26 cellular contexts compared by ENCODE assay signal in genomic region chr5:32725994-32726659, GRCh38. TPM values are rescaled to one million over a fixed set of nuclear protein-coding genes. Genes with fewer than 3 reads are reported as not detected.
DNase-seq lines count a peak whose midpoint lies in the region; ATAC-seq and TF ChIP-seq lines count a peak whose summit lies in the region.
"Had no signal": no experiment of that assay in that cellular context is flagged by ENCODE, and none has a peak within 500 bp of the region (broad histone marks: within the 10 kb centered on the region; RNA-seq: fewer than 3 reads in every experiment).

No MANE protein-coding gene starts in this region.

- peak overlapping the region; percentile 30 for H3K4me2 ChIP-seq in OCI-LY3 (ENCODE audit: low read length)
- H3K4me2 ChIP-seq: GM23338 had no signal

- intact Hi-C loops in right cardiac atrium (cut with DNase I), result no loop called here
- intact Hi-C loops in left ventricle myocardium inferior (cut with micrococcal nuclease), result no loop called here
- intact Hi-C loops in breast epithelium (cut with DNase I; ENCODE audit: low total_unique reads), result no loop called here

- H3K4me1 ChIP-seq in right cardiac atrium (ENCODE audit: control insufficient read depth, insufficient read depth, low read length) (no peaks in the 10 kb centered on the region), left ventricle myocardium inferior (peaks cover 26% of the 10 kb centered on the region), OCI-LY3 (ENCODE audit: low read length) (no peaks in the 10 kb centered on the region), breast epithelium (no peaks in the 10 kb centered on the region)
- H3K4me1 ChIP-seq: BE2C, psoas muscle had no signal

- H3K9ac ChIP-seq in OCI-LY3 (ENCODE audit: low read length), result no peak overlapping the region

- H3K36me3 ChIP-seq in left ventricle myocardium inferior (peaks cover 20% of the 10 kb centered on the region), OCI-LY3 (replicated peaks; ENCODE audit: low read depth, low read length) (no peaks in the 10 kb centered on the region), breast epithelium (no peaks in the 10 kb centered on the region)
- H3K36me3 ChIP-seq: BE2C, neutrophil had no signal

- H3K4me3 ChIP-seq in right cardiac atrium (ENCODE audit: low read length) (peak overlapping the region; percentile 20), left ventricle myocardium inferior (no peak overlapping the region), OCI-LY3 (ENCODE audit: low read length) (no peak overlapping the region), breast epithelium (no peak overlapping the region)
- H3K4me3 ChIP-seq: GM23338, psoas muscle, skin epidermis had no signal

- no peak for DNase-seq in right cardiac atrium
- no peak for DNase-seq in left ventricle myocardium inferior
- peak; percentile 33 for DNase-seq in left kidney (ENCODE audit: low read depth, low spot score)
- DNase-seq in breast epithelium (ENCODE audit: low spot score in 2 of 2), result no peak
- DNase-seq in NCI-H510A (lab: John Stamatoyannopoulos, UW), result no peak
- DNase-seq in iPS-NIHi7 (ENCODE audit: extremely low spot score), result no peak
- DNase-seq in NCI-H345 (lab: John Stamatoyannopoulos, UW), result no peak
- DNase-seq: activated CD4-positive, alpha-beta T cell treated with anti-CD3 and anti-CD28 coated beads for 36 hours; activated naive CD4-positive, alpha-beta T cell treated with anti-CD3 and anti-CD28 coated beads, Interleukin-2, amount 10 ng/mL, durations not matched to agents 7 days and 5 days; activated T-cell treated with anti-CD3 and anti-CD28 coated beads, Interleukin-2, amount 50 U/mL, for 4 hours; anterior cingulate cortex; BE2C; Calu3; head of caudate nucleus; left ventricle myocardium superior; NCI-H1417 treated with DMSO at 0.1 percent for 48 hours; NCI-H510A treated with DMSO at 0.1 percent for 48 hours; psoas muscle; stimulated activated CD4-positive, alpha-beta T cell treated with anti-CD3 and anti-CD28 coated beads, Interleukin-2, amount 100 ng/mL, for 24 hours; stimulated activated naive CD4-positive, alpha-beta T cell; T-helper 9 cell had no signal

- ATAC-seq in right cardiac atrium, result peak; percentile 77 to 82
- ATAC-seq: activated CD4-positive, alpha-beta T cell treated with anti-CD3 and anti-CD28 coated beads for 36 hours; activated T-cell treated with anti-CD3 and anti-CD28 coated beads, Interleukin-2, amount 50 U/mL, for 4 hours; GM23338; left ventricle myocardium superior; psoas muscle had no signal

- WGBS in right cardiac atrium, result 14% methylated on average over 5 of the region's 5 CpGs

- no peaks in the 10 kb centered on the region for H3K79me2 ChIP-seq in OCI-LY3 (ENCODE audit: low read length)

- H3K9me3 ChIP-seq in right cardiac atrium (ENCODE audit: control insufficient read depth, low read length) (peaks cover 2% of the 10 kb centered on the region), left ventricle myocardium inferior (replicated peaks) (peaks cover 14% of the 10 kb centered on the region), OCI-LY3 (ENCODE audit: insufficient read depth, low read length) (no peaks in the 10 kb centered on the region), breast epithelium (peaks cover 0 to 3% of the 10 kb centered on the region in 2 donors)
- H3K9me3 ChIP-seq: BE2C, neutrophil had no signal

- no peak for TF ChIP-seq CTCF in left ventricle myocardium inferior (IDR thresholded peaks at IDR 0.05; ENCODE audit: borderline replicate concordance)
- TF ChIP-seq CTCF in OCI-LY3 (IDR thresholded peaks at IDR 0.05; ENCODE audit: low read depth, low read length), result no peak
- no peak for TF ChIP-seq CTCF in breast epithelium (IDR thresholded peaks at IDR 0.05)

- no peak overlapping the region for H2AFZ ChIP-seq in OCI-LY3 (ENCODE audit: low read depth, low read length)
- H2AFZ ChIP-seq: GM23338 had no signal

- H3K27me3 ChIP-seq in right cardiac atrium (ENCODE audit: control insufficient read depth, insufficient read depth), result no peaks in the 10 kb centered on the region
- no peaks in the 10 kb centered on the region for H3K27me3 ChIP-seq in left ventricle myocardium inferior (ENCODE audit: low read depth)
- no peaks in the 10 kb centered on the region for H3K27me3 ChIP-seq in OCI-LY3 (ENCODE audit: low read depth, low read length)
- no peaks in the 10 kb centered on the region for H3K27me3 ChIP-seq in breast epithelium
- H3K27me3 ChIP-seq: neutrophil had no signal

- TF ChIP-seq POLR2A in breast epithelium (IDR thresholded peaks at IDR 0.05), result no peak

- no peaks in the 10 kb centered on the region for H4K20me1 ChIP-seq in OCI-LY3 (ENCODE audit: insufficient read depth, low read length)

- H3K27ac ChIP-seq in right cardiac atrium (ENCODE audit: low read length), result no peak overlapping the region
- no peak overlapping the region for H3K27ac ChIP-seq in left ventricle myocardium inferior (replicated peaks)
- no peak overlapping the region for H3K27ac ChIP-seq in OCI-LY3 (ENCODE audit: low read length)
- no peak overlapping the region for H3K27ac ChIP-seq in breast epithelium
- H3K27ac ChIP-seq: neutrophil, psoas muscle, skin epidermis had no signal

RNA-seq across cellular contexts. Expression of gene NPR3, which starts 15.0 kb away (rescaled TPM):
- total RNA-seq in right cardiac atrium (10 to 100 TPM; 27.8 to 85.3 (median 66.4) TPM), left ventricle myocardium inferior (81.0 TPM), breast epithelium (10 to 100 TPM in 1 of 3 donors, 1 to 10 TPM in 2; 1.9 to 44.2 (median 2.0) TPM)
- 12.6 TPM for polyA plus RNA-seq in right cardiac atrium
- total RNA-seq: activated CD8-positive, alpha-beta memory T cell treated with anti-CD3 and anti-CD28 coated beads for 36 hours had no signal
